ENCODE assay signal across 17 cellular contexts in genomic region chr12:21499765-21500164, GRCh38. TPM values are rescaled to one million over a fixed set of nuclear protein-coding genes. Genes with fewer than 3 reads are reported as not detected.
DNase-seq lines count a peak whose midpoint lies in the region; ATAC-seq, FAIRE-seq and TF ChIP-seq lines count a peak whose summit lies in the region.
"Had no signal": no experiment of that assay in that cellular context is flagged by ENCODE, and none has a peak within 500 bp of the region (broad histone marks: within the 10 kb centered on the region; RNA-seq: fewer than 3 reads in every experiment).

No MANE protein-coding gene starts in this region.

- H3K27me3 Mint-ChIP-seq in activated T-cell treated with anti-CD3 and anti-CD28 coated beads, Interleukin-2, amount 50 U/mL, for 24 hours = no peaks in the 10 kb centered on the region

- 16% methylated on average over 2 of the region's 2 CpGs for WGBS in K562 (ENCODE audit: insufficient coverage, low coverage, missing lambda C conversion rate)
- 60 to 74% (median 66%) methylated on average over 2 of the region's 2 CpGs for WGBS in psoas muscle, 3 donors

- H3K9me1 ChIP-seq in K562 (ENCODE audit: control insufficient read depth, insufficient read depth, low read length) = no peaks in the 10 kb centered on the region

- DNase-seq in activated T-cell treated with anti-CD3 and anti-CD28 coated beads, Interleukin-2, amount 50 U/mL, for 24 hours = no peak
- no peak for DNase-seq in activated T-cell treated with anti-CD3 and anti-CD28 coated beads, Interleukin-2, amount 50 U/mL, for 48 hours
- no peak for DNase-seq in K562 (ENCODE audit: extremely low read depth in 1 of 4, low spot score in 3 of 4)
- DNase-seq in psoas muscle = no peak
- DNase-seq in vagina (ENCODE audit: extremely low spot score in 2 of 2) = no peak
- DNase-seq in NCI-H187 (lab: John Stamatoyannopoulos, UW) = no peak
- DNase-seq: anterior cingulate cortex, DMS53, NCI-H446, nucleus accumbens, SHP77 had no signal

- no peaks in the 10 kb centered on the region for H3K27me3 ChIP-seq in Loucy (ENCODE audit: insufficient read depth, low read length, poor library complexity, severe bottlenecking)
- no peaks in the 10 kb centered on the region for H3K27me3 ChIP-seq in K562 (ENCODE audit: control insufficient read depth in 2 of 2, insufficient read depth in 2 of 2, low read length in 2 of 2)
- no peaks in the 10 kb centered on the region for H3K27me3 ChIP-seq in psoas muscle (ENCODE audit: insufficient read depth in 3 of 3, low read length in 2 of 3)
- H3K27me3 ChIP-seq in vagina = no peaks in the 10 kb centered on the region
- H3K27me3 ChIP-seq: tibial nerve had no signal

- FAIRE-seq in K562 (lab: Jason Lieb, UNC) = no peak
- FAIRE-seq: A204.1, GM19239 had no signal

- no peaks in the 10 kb centered on the region for H3F3A ChIP-seq in Loucy (ENCODE audit: low read depth)

- H3K9ac ChIP-seq in Loucy (ENCODE audit: low read depth, low read length, poor library complexity, severe bottlenecking) (peak overlapping the region; percentile 68), K562 (ENCODE audit: insufficient read depth in 1 of 2, low read depth in 2 of 2, low read length in 2 of 2) (no peak overlapping the region)

- peaks cover 47% of the 10 kb centered on the region for H3K4me1 ChIP-seq in Loucy (ENCODE audit: insufficient read depth, low read length, poor library complexity, severe bottlenecking)
- H3K4me1 ChIP-seq in K562 (replicated peaks in 1 of 2; ENCODE audit: control insufficient read depth in 2 of 2, insufficient read depth in 2 of 2, low read length in 2 of 2) = peaks cover 0 to 13% of the 10 kb centered on the region in 2 experiments; a peak in 2 of 5 replicates
- H3K4me1 ChIP-seq in psoas muscle = peaks cover 28% of the 10 kb centered on the region
- peaks cover 49% of the 10 kb centered on the region for H3K4me1 ChIP-seq in vagina

- peak overlapping the region; percentile 77 for H3K4me2 ChIP-seq in Loucy (ENCODE audit: low read depth, low read length, poor library complexity, severe bottlenecking)
- H3K4me2 ChIP-seq in K562 (ENCODE audit: insufficient read depth, low read length) = peak overlapping the region; percentile 55; the same call in 1 of the 2 replicates

- TF ChIP-seq CTCF in Loucy (conservative IDR thresholded peaks at IDR 0.05; ENCODE audit: low read length) (no peak), K562 (IDR thresholded peaks at IDR 0.05 in 2 of 3, conservative IDR thresholded peaks at IDR 0.05 in 1 of 3; ENCODE audit: insufficient read depth in 2 of 3, low read depth in 1 of 3, low read length in 3 of 3) (no peak), psoas muscle (IDR thresholded peaks at IDR 0.05) (no peak), vagina (IDR thresholded peaks at IDR 0.05) (no peak)

- H2AFZ ChIP-seq in Loucy (ENCODE audit: low read length) = no peak overlapping the region
- H2AFZ ChIP-seq in K562 (ENCODE audit: low read depth, low read length) = no peak overlapping the region

- no peak overlapping the region for H3K4me3 Mint-ChIP-seq in activated T-cell treated with anti-CD3 and anti-CD28 coated beads, Interleukin-2, amount 50 U/mL, for 24 hours

- ATAC-seq in K562 (no peak), psoas muscle (no peak), HG03469 (IDR thresholded peaks at IDR 0.05; ENCODE audit: unreplicated experiment) (no peak)

- H3K4me3 ChIP-seq in Loucy (ENCODE audit: low read length, poor library complexity, severe bottlenecking) = peak overlapping the region; percentile 91
- no peak overlapping the region for H3K4me3 ChIP-seq in K562
- H3K4me3 ChIP-seq in psoas muscle = peak overlapping the region; percentile 95
- H3K4me3 ChIP-seq in vagina = no peak overlapping the region

- no peak for TF ChIP-seq POLR2A in K562 (conservative IDR thresholded peaks at IDR 0.05)
- TF ChIP-seq POLR2A in vagina (IDR thresholded peaks at IDR 0.05) = no peak

- H3K36me3 ChIP-seq in Loucy (ENCODE audit: insufficient read depth, low read length) (peaks cover 8% of the 10 kb centered on the region; the same call in 1 of the 2 replicates), K562 (ENCODE audit: control insufficient read depth, insufficient read depth, low read length) (peaks cover 27% of the 10 kb centered on the region; the same call in 2 of the 3 replicates), psoas muscle (ENCODE audit: insufficient read depth in 1 of 2, low read depth in 1 of 2) (peaks cover 5 to 41% of the 10 kb centered on the region in 2 donors), vagina (peaks cover 0 to 28% of the 10 kb centered on the region in 2 donors)

- peaks cover 35% of the 10 kb centered on the region for H4K20me1 ChIP-seq in Loucy (ENCODE audit: insufficient read depth, low read length, poor library complexity, severe bottlenecking)
- H4K20me1 ChIP-seq in K562 (replicated peaks; ENCODE audit: control insufficient read depth, insufficient read depth, low read length) = 0 out of 2 replicates have a peak, but pooled peaks cover 3% of the 10 kb centered on the region

- H3K36me3 Mint-ChIP-seq in activated T-cell treated with anti-CD3 and anti-CD28 coated beads, Interleukin-2, amount 50 U/mL, for 24 hours (ENCODE audit: low read depth) = peaks cover 65% of the 10 kb centered on the region

- H3K9me2 ChIP-seq in Loucy (replicated peaks; ENCODE audit: low read depth, low read length) = no peaks in the 10 kb centered on the region

- intact Hi-C loops in K562 (cut with micrococcal nuclease) = loop anchor here (5.0 to 10.0 kb wide), 2 partner anchors 155 to 178 kb away; partner anchors contain the start of gene LDHB
- intact Hi-C loops in psoas muscle (cut with DNase I) = loop anchor here (5.0 to 10.0 kb wide), 2 partner anchors 158 to 175 kb away; partner anchors contain the start of gene LDHB (in 1 of the 2)
- intact Hi-C loops in vagina (cut with DNase I) = no loop called here

- H3K9me3 ChIP-seq in Loucy (ENCODE audit: insufficient read depth, low read depth, low read length) (no peaks in the 10 kb centered on the region), K562 (replicated peaks; ENCODE audit: control insufficient read depth, insufficient read depth, low read depth, low read length) (no peaks in the 10 kb centered on the region), psoas muscle (no peaks in the 10 kb centered on the region), vagina (no peaks in the 10 kb centered on the region)
- H3K9me3 ChIP-seq: tibial nerve had no signal

- no peak for TF ChIP-seq EP300 in K562 (IDR thresholded peaks at IDR 0.05; ENCODE audit: low read length)

- POLR2A ChIA-PET in K562 (lab: Yijun Ruan, JAX) = no interaction called here

- peaks cover 48% of the 10 kb centered on the region for H3K4me1 Mint-ChIP-seq in activated T-cell treated with anti-CD3 and anti-CD28 coated beads, Interleukin-2, amount 50 U/mL, for 24 hours (ENCODE audit: low read depth)

- peaks cover 61% of the 10 kb centered on the region for H3K79me2 ChIP-seq in Loucy (ENCODE audit: insufficient read depth, low read length)
- H3K79me2 ChIP-seq in K562 (ENCODE audit: control insufficient read depth, insufficient read depth, low read length) = peaks cover 47% of the 10 kb centered on the region

- H3K27ac ChIP-seq in K562 (ENCODE audit: extremely low read depth, low read depth, low read length) (no peak overlapping the region), psoas muscle (no peak overlapping the region), vagina (no peak overlapping the region)
- H3K27ac ChIP-seq: HL-60 had no signal

- H3K9me3 Mint-ChIP-seq in activated T-cell treated with anti-CD3 and anti-CD28 coated beads, Interleukin-2, amount 50 U/mL, for 24 hours = no peaks in the 10 kb centered on the region

- peak overlapping the region; percentile 38 for H3K27ac Mint-ChIP-seq in activated T-cell treated with anti-CD3 and anti-CD28 coated beads, Interleukin-2, amount 50 U/mL, for 24 hours

- TF ChIP-seq RAD21 in K562 (CRISPR knock-in tag; conservative IDR thresholded peaks at IDR 0.05 in 1 of 2, IDR thresholded peaks at IDR 0.05 in 1 of 2) = no peak

- in situ Hi-C loops in K562 (cut with MboI) = no loop called here

- CTCF ChIA-PET in K562 (lab: Yijun Ruan, JAX; ENCODE audit: low intra/inter-chr PET ratio) = interaction anchor here (0.5 kb wide), 1 partner anchor 181 kb away, joined by 3 read pairs; no protein-coding TSS in a partner anchor

- BruUV-seq in K562 (replicated peaks; lab: Mats Ljungman, UMichigan) = no TSS peak

RNA-seq across cellular contexts. Expression of gene RECQL, which starts 1.7 kb away (rescaled TPM):
- 6.6 and 14.4 TPM in 2 replicates for total RNA-seq in K562 (2011; cell fraction: chromatin; rRNA removed; ENCODE audit: low replicate concordance)
- total RNA-seq in K562 (2011; cell fraction: nucleolus; rRNA removed) = 3.2 and 7.4 TPM in 2 replicates
- 7.9 and 8.4 TPM in 2 replicates for total RNA-seq in K562 (2011; cell fraction: nucleoplasm; rRNA removed)
- total RNA-seq in K562 (2014; rRNA removed) = 20.6 and 22.2 TPM in 2 replicates
- total RNA-seq in K562 (2014; rRNA removed; fragmentation: Illumina TruSeq; extraction: Trizol) = 44.7 and 50.4 TPM in 2 replicates
- 28.6 and 34.5 TPM in 2 replicates for total RNA-seq in K562 (2015; rRNA removed; fragmentation: Illumina TruSeq; extraction: Trizol)
- total RNA-seq in K562 (2021) = 22.8 and 23.3 TPM in 2 replicates
- 21.0 and 27.2 TPM in 2 replicates for polyA plus RNA-seq in K562 (2011; rRNA removed)
- polyA plus RNA-seq in K562 (2011; cell fraction: cytosol; rRNA removed) = 5.7 and 7.9 TPM in 2 replicates
- polyA plus RNA-seq in K562 (2011; cell fraction: nucleus; rRNA removed) = 8.4 and 10.7 TPM in 2 replicates
- polyA plus RNA-seq in K562 (2012) = 22.3 and 23.0 TPM in 2 replicates
- 26.9 and 30.4 TPM in 2 replicates for polyA plus RNA-seq in K562 (2014; fragmentation: Illumina TruSeq; extraction: Trizol)
- polyA plus RNA-seq in K562 (2014; fragmentation: Nextera tagmentation; extraction: Ambion mirVana) = 10 to 100 TPM; 28.5 to 33.7 TPM
- 21.2 and 25.4 TPM in 2 replicates for polyA plus RNA-seq in K562 (2014; rRNA removed)
- polyA minus RNA-seq in K562 (2011; rRNA and poly(A)+ RNA removed) = 36.2 and 38.3 TPM in 2 replicates
- 16.8 and 17.5 TPM in 2 replicates for polyA minus RNA-seq in K562 (2011; cell fraction: cytosol; rRNA and poly(A)+ RNA removed)
- 8.2 and 18.0 TPM in 2 replicates for polyA minus RNA-seq in K562 (2011; cell fraction: nucleus; rRNA and poly(A)+ RNA removed)
- 10 to 100 TPM; 13.2 to 16.3 (median 13.5) TPM for total RNA-seq in psoas muscle
- polyA plus RNA-seq in psoas muscle = 10 to 100 TPM in 2 of 3 donors, 1 to 10 TPM in 1; 9.0 to 36.6 (median 12.4) TPM
- 15.7 TPM for total RNA-seq in vagina

RNA-seq across cellular contexts. Expression of gene GOLT1B, which starts 1.8 kb away (rescaled TPM):
- 17.7 and 49.9 TPM in 2 replicates for total RNA-seq in K562 (2011; cell fraction: chromatin; rRNA removed; ENCODE audit: low replicate concordance)
- total RNA-seq in K562 (2011; cell fraction: nucleolus; rRNA removed) = 12.3 and 64.0 TPM in 2 replicates
- 23.7 and 48.0 TPM in 2 replicates for total RNA-seq in K562 (2011; cell fraction: nucleoplasm; rRNA removed)
- total RNA-seq in K562 (2014; rRNA removed) (9.4 and 10.1 TPM in 2 replicates), K562 (2014; rRNA removed; fragmentation: Illumina TruSeq; extraction: Trizol) (31.5 and 35.8 TPM in 2 replicates), K562 (2015; rRNA removed; fragmentation: Illumina TruSeq; extraction: Trizol) (24.9 and 27.7 TPM in 2 replicates), K562 (2021) (20.1 and 24.5 TPM in 2 replicates), psoas muscle (10 to 100 TPM; 14.0 to 30.5 (median 19.9) TPM), vagina (12.5 TPM)
- polyA plus RNA-seq in K562 (2011; rRNA removed) (25.4 and 26.3 TPM in 2 replicates), K562 (2014; fragmentation: Illumina TruSeq; extraction: Trizol) (22.8 and 26.7 TPM in 2 replicates), K562 (2014; fragmentation: Nextera tagmentation; extraction: Ambion mirVana) (10 to 100 TPM; 46.5 to 66.1 TPM), K562 (2014; rRNA removed) (16.4 and 20.3 TPM in 2 replicates), psoas muscle (10 to 100 TPM; 17.8 to 62.2 (median 39.4) TPM)
- polyA plus RNA-seq in K562 (2011; cell fraction: cytosol; rRNA removed) = 2.0 and 9.5 TPM in 2 replicates
- 20.9 and 46.8 TPM in 2 replicates for polyA plus RNA-seq in K562 (2011; cell fraction: nucleus; rRNA removed)
- 20.0 and 21.1 TPM in 2 replicates for polyA plus RNA-seq in K562 (2012)
- 13.6 and 18.4 TPM in 2 replicates for polyA minus RNA-seq in K562 (2011; rRNA and poly(A)+ RNA removed)
- 15.2 and 19.9 TPM in 2 replicates for polyA minus RNA-seq in K562 (2011; cell fraction: cytosol; rRNA and poly(A)+ RNA removed)
- 7.4 and 17.7 TPM in 2 replicates for polyA minus RNA-seq in K562 (2011; cell fraction: nucleus; rRNA and poly(A)+ RNA removed)

RNA-seq across cellular contexts. Expression of gene SPX, which starts 26.3 kb away (rescaled TPM):
- 0.14 TPM in 1 of 2 replicates, not detected in the other for total RNA-seq in K562 (2011; cell fraction: chromatin; rRNA removed; ENCODE audit: low replicate concordance)
- total RNA-seq in K562 (2011; cell fraction: nucleolus; rRNA removed) = 0.13 TPM in 1 of 2 replicates, not detected in the other
- total RNA-seq in K562 (2011; cell fraction: nucleoplasm; rRNA removed) = not detected in 2 replicates
- total RNA-seq in K562 (2014; rRNA removed) (0.23 TPM in 1 of 2 replicates, not detected in the other), K562 (2014; rRNA removed; fragmentation: Illumina TruSeq; extraction: Trizol) (0.11 and 0.13 TPM in 2 replicates), K562 (2015; rRNA removed; fragmentation: Illumina TruSeq; extraction: Trizol) (0.11 and 0.40 TPM in 2 replicates), K562 (2021) (0.11 TPM in 2 replicates), psoas muscle (10 to 100 TPM in 1 of 4 donors, 1 to 10 TPM in 2, under 1 TPM in 1; 0.59 to 17.1 (median 3.5) TPM), vagina (not detected)
- polyA plus RNA-seq in K562 (2011; rRNA removed) (0.05 and 0.14 TPM in 2 replicates), K562 (2014; fragmentation: Illumina TruSeq; extraction: Trizol) (0.06 TPM in 1 of 2 replicates, not detected in the other), K562 (2014; fragmentation: Nextera tagmentation; extraction: Ambion mirVana) (under 1 TPM; 0.10 to 0.21 TPM), K562 (2014; rRNA removed) (0.16 TPM in 1 of 2 replicates, not detected in the other), psoas muscle (1 to 10 TPM in 2 of 3 donors, under 1 TPM in 1; 0.66 to 2.4 (median 2.1) TPM)
- 0.04 and 0.07 TPM in 2 replicates for polyA plus RNA-seq in K562 (2011; cell fraction: cytosol; rRNA removed)
- 0.04 TPM in 1 of 2 replicates, not detected in the other for polyA plus RNA-seq in K562 (2011; cell fraction: nucleus; rRNA removed)
- 0.05 and 5.1 TPM in 2 replicates for polyA plus RNA-seq in K562 (2012)
- polyA minus RNA-seq in K562 (2011; rRNA and poly(A)+ RNA removed) = 0.04 TPM in 1 of 2 replicates, not detected in the other
- polyA minus RNA-seq in K562 (2011; cell fraction: cytosol; rRNA and poly(A)+ RNA removed) = not detected in 2 replicates
- not detected in 2 replicates for polyA minus RNA-seq in K562 (2011; cell fraction: nucleus; rRNA and poly(A)+ RNA removed)

Comparison
In these comparisons a context has a peak if more than half of its experiments do, and no peak if none do; other contexts are left out.
1. H3K4me3 ChIP-seq: peak in Loucy (single experiment) and psoas muscle (single experiment); none in K562 (single experiment) and vagina (0 of 2).